In genomic region chr3:177193706-177194268, GRCh38 we compare ENCODE assay signal across 8 cellular contexts. TPM values are rescaled to one million over a fixed set of nuclear protein-coding genes. Genes with fewer than 3 reads are reported as not detected.
DNase-seq lines count a peak whose midpoint lies in the region; ATAC-seq and TF ChIP-seq lines count a peak whose summit lies in the region.

No MANE protein-coding gene starts in this region.

- no peak overlapping the region for H2AFZ ChIP-seq in neural cell (ENCODE audit: low read depth, low read length)

- H3K36me3 Mint-ChIP-seq in MCF 10A (ENCODE audit: insufficient read depth, unreplicated experiment), result peaks cover 13% of the 10 kb centered on the region

- H3K4me3 ChIP-seq in LNCaP clone FGC (ENCODE audit: low read depth, low read length), result peak overlapping the region; percentile 93
- H3K4me3 ChIP-seq in neural cell (ENCODE audit: low read length), result peak overlapping the region; percentile 80

- no peak for TF ChIP-seq EP300 in neural cell (conservative IDR thresholded peaks at IDR 0.05; ENCODE audit: poor library complexity, severe bottlenecking)

- H3K9me3 Mint-ChIP-seq in MCF 10A (ENCODE audit: unreplicated experiment), result no peaks in the 10 kb centered on the region

- H4K20me1 ChIP-seq in neural cell (ENCODE audit: insufficient read depth), result no peaks in the 10 kb centered on the region

- H3K4me1 Mint-ChIP-seq in MCF 10A (ENCODE audit: insufficient read depth, unreplicated experiment), result peaks cover 31% of the 10 kb centered on the region

- in situ Hi-C loops in Caki2 (cut with HindIII; ENCODE audit: low pct_unique_long_range_greater_than_20kb, low sequenced_read_pairs), result no loop called here

- TF ChIP-seq CTCF in LNCaP clone FGC (IDR thresholded peaks at IDR 0.05; ENCODE audit: control insufficient read depth, extremely low read depth, insufficient read depth), result no peak
- no peak for TF ChIP-seq CTCF in MCF 10A (IDR thresholded peaks at IDR 0.05; ENCODE audit: unreplicated experiment)
- no peak for TF ChIP-seq CTCF in neural cell (IDR thresholded peaks at IDR 0.05; ENCODE audit: poor library complexity, severe bottlenecking)
- no peak for TF ChIP-seq CTCF in RWPE1 (conservative IDR thresholded peaks at IDR 0.05; ENCODE audit: low read depth)

- TF ChIP-seq RAD21 in neural cell (conservative IDR thresholded peaks at IDR 0.05), result no peak

- POLR2A ChIA-PET in MCF 10A (lab: Yijun Ruan, JAX), result interaction anchor here (0.7 to 4.5 kb wide), 13 partner anchors 9 to 621 kb away, joined by 3 to 55 read pairs (median 4); no protein-coding TSS in a partner anchor
- POLR2A ChIA-PET in RWPE1 (lab: Yijun Ruan, JAX; ENCODE audit: low non-redundant PET), result no interaction called here

- H3K36me3 ChIP-seq in neural cell (ENCODE audit: insufficient read depth, low read length), result no peaks in the 10 kb centered on the region

- DNase-seq in Caki2 (ENCODE audit: low read depth) (peak; percentile 44), LNCaP clone FGC (ENCODE audit: low read depth) (no peak), MCF 10A (ENCODE audit: unreplicated experiment) (no peak), NOMO-1 treated with DMSO at 0.1 percent for 48 hours (lab: John Stamatoyannopoulos, UW; ENCODE audit: unreplicated experiment) (no peak), NCI-H524 (lab: John Stamatoyannopoulos, UW) (no peak), RWPE1 (ENCODE audit: low spot score) (no peak)

- peak overlapping the region; percentile 89 for H3K27ac Mint-ChIP-seq in MCF 10A (ENCODE audit: low read depth, unreplicated experiment)

- no peak overlapping the region for H3K4me2 ChIP-seq in neural cell (ENCODE audit: low read length)

- no peaks in the 10 kb centered on the region for H3K9me3 ChIP-seq in neural cell (ENCODE audit: low read length)

- no peak overlapping the region for H3K27ac ChIP-seq in neural cell (ENCODE audit: low read length)
- H3K27ac ChIP-seq in RWPE1, result no peak overlapping the region

- H3F3A ChIP-seq in neural cell (ENCODE audit: insufficient read depth, low read length, poor library complexity, severe bottlenecking), result peaks cover 2% of the 10 kb centered on the region

- H3K9ac ChIP-seq in neural cell (ENCODE audit: low read length), result no peak overlapping the region

- peaks cover 61% of the 10 kb centered on the region for H3K79me2 ChIP-seq in neural cell (replicated peaks; ENCODE audit: insufficient read depth, low read length)

- H3K9me2 ChIP-seq in neural cell (ENCODE audit: insufficient read depth, low read length), result no peaks in the 10 kb centered on the region

- no TSS peak for BruUV-seq in MCF 10A (replicated peaks; lab: Mats Ljungman, UMichigan)

- ATAC-seq in GM21717 (IDR thresholded peaks at IDR 0.05; ENCODE audit: unreplicated experiment), result no peak

- H3K27me3 ChIP-seq in neural cell (ENCODE audit: insufficient read depth, low read depth, low read length), result no peaks in the 10 kb centered on the region

- intact Hi-C loops in MCF 10A (cut with micrococcal nuclease), result loop anchor here (2.0 kb wide), 1 partner anchor 67 kb away; no protein-coding TSS in a partner anchor

- CTCF ChIA-PET in MCF 10A (lab: Yijun Ruan, JAX) (interaction anchor here (0.5 to 2.1 kb wide), 6 partner anchors 14 to 1153 kb away, joined by 3 to 9 read pairs (median 4); no protein-coding TSS in a partner anchor), RWPE1 (lab: Yijun Ruan, JAX) (interaction anchor here (1.3 kb wide), 1 partner anchor 133 kb away, joined by 4 read pairs; no protein-coding TSS in a partner anchor)

- no peaks in the 10 kb centered on the region for H3K27me3 Mint-ChIP-seq in MCF 10A (ENCODE audit: insufficient read depth, unreplicated experiment)

- H3K4me3 Mint-ChIP-seq in MCF 10A (ENCODE audit: unreplicated experiment), result peak overlapping the region; percentile 97

TF ChIP-seq in neural cell, 6 proteins besides CTCF, POLR2A, EP300 and RAD21:
- TF ChIP-seq TAF1 (IDR thresholded peaks at IDR 0.05; ENCODE audit: low read depth) (no peak), MXI1 (conservative IDR thresholded peaks at IDR 0.05; ENCODE audit: poor library complexity, severe bottlenecking) (no peak), REST (IDR thresholded peaks at IDR 0.05; ENCODE audit: borderline replicate concordance) (no peak), EZH2 (IDR thresholded peaks at IDR 0.05; ENCODE audit: borderline replicate concordance, insufficient read depth, low read length, poor library complexity, severe bottlenecking) (no peak), POLR2AphosphoS5 (IDR thresholded peaks at IDR 0.05) (no peak), SMC3 (conservative IDR thresholded peaks at IDR 0.05; ENCODE audit: poor library complexity) (no peak)
TF ChIP-seq in neural cell: peak in this region for 0.

RNA-seq across cellular contexts. Expression of gene TBL1XR1, which starts 3.5 kb away (rescaled TPM):
- 157 and 178 TPM in 2 replicates for total RNA-seq in Caki2 (2014; rRNA removed; shearing (Covaris generic); ENCODE audit: low replicate concordance)
- total RNA-seq in MCF 10A (2022), result 171 and 178 TPM in 2 replicates
- 81.5 and 96.3 TPM in 2 replicates for polyA plus RNA-seq in neural cell
- 215 and 238 TPM in 2 replicates for polyA minus RNA-seq in neural cell
